Comparison of ENCODE assay signal across 8 cellular contexts in the genomic region with DNA sequence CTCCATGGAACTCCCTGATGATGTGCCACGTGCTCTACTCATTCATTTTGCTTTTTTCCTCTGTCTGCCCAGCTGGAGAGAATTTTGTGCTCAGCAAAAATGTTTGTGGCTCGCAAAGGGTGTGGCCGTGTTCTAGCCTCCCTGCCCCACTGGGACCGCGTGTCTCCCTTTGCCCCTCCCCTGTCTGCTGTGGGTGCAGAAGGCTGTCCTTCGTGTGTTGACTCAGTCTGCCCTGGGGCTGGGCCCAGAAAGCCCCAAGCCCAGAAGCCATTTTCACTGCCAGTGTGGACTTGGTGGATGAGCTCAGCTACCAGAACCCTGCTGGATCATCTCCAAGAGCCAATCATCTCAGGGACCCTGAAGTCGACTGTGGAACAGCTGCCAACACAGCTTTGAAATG.
DNase-seq lines count a peak whose midpoint lies in the region; ATAC-seq, FAIRE-seq and TF ChIP-seq lines count a peak whose summit lies in the region.
"Not testable (repeated sequence)": the region's sequence is repeated elsewhere in the genome, so short reads cannot be mapped to it uniquely, and the experiment has no call there.

No MANE protein-coding gene starts in this region.

- H3K9me3 Mint-ChIP-seq in natural killer cell treated with Interleukin-12 subunit alpha and Interleukin-12 subunit beta and Interleukin-15 and Interleukin-18, amount 100 ng/mL, for 72 hours: not testable (repeated sequence)

- DNase-seq in MG63 (peak; percentile 61), kidney (peak; percentile 12), upper lobe of left lung (peak in 1 of 2 donors; percentile 9)
- not testable (repeated sequence) for DNase-seq in RWPE2 (ENCODE audit: low spot score); left ventricle myocardium superior; sciatic nerve (ENCODE audit: low spot score)
- DNase-seq in natural killer cell treated with Interleukin-12 subunit alpha and Interleukin-12 subunit beta and Interleukin-15 and Interleukin-18, amount 100 ng/mL, for 72 hours (ENCODE audit: low spot score): peak; percentile 53

- ATAC-seq in RWPE2 (ENCODE audit: low read depth) (peak; percentile 76), esophagus mucosa (peak; percentile 74), left ventricle myocardium superior (peak; percentile 38), sciatic nerve (peak; percentile 30), upper lobe of left lung (ENCODE audit: low FRiP score in 2 of 2) (peak; percentile 44 to 59)
- ATAC-seq in natural killer cell treated with Interleukin-12 subunit alpha and Interleukin-12 subunit beta and Interleukin-15 and Interleukin-18, amount 100 ng/mL, for 72 hours: peak; percentile 67 to 80

- not testable (repeated sequence) for H3K27me3 Mint-ChIP-seq in natural killer cell treated with Interleukin-12 subunit alpha and Interleukin-12 subunit beta and Interleukin-15 and Interleukin-18, amount 100 ng/mL, for 72 hours

- H3K4me3 Mint-ChIP-seq in natural killer cell treated with Interleukin-12 subunit alpha and Interleukin-12 subunit beta and Interleukin-15 and Interleukin-18, amount 100 ng/mL, for 72 hours: not testable (repeated sequence)

- H3K9ac ChIP-seq in kidney (ENCODE audit: low read length in 2 of 2): not testable (repeated sequence)

- H3K27me3 ChIP-seq in MG63; RWPE2 (ENCODE audit: insufficient read depth, poor library complexity, severe bottlenecking); upper lobe of left lung: not testable (repeated sequence)

- not testable (repeated sequence) for H3K4me3 ChIP-seq in MG63; RWPE2 (ENCODE audit: severe bottlenecking); kidney (ENCODE audit: low read length in 2 of 2); upper lobe of left lung

- not testable (repeated sequence) for H3K27ac ChIP-seq in RWPE2 (ENCODE audit: poor library complexity, severe bottlenecking); kidney (ENCODE audit: low read depth in 2 of 2, low read length in 2 of 2); upper lobe of left lung

- no CpG with 5 or more reads among the region's 7 CpGs for WGBS in upper lobe of left lung, 2 donors

- H3K36me3 ChIP-seq in MG63; RWPE2 (ENCODE audit: low read depth); kidney (ENCODE audit: control insufficient read depth in 1 of 2, insufficient read depth in 2 of 2, low read length in 2 of 2); upper lobe of left lung: not testable (repeated sequence)

- not testable (repeated sequence) for H3K27ac Mint-ChIP-seq in natural killer cell treated with Interleukin-12 subunit alpha and Interleukin-12 subunit beta and Interleukin-15 and Interleukin-18, amount 100 ng/mL, for 72 hours

- intact Hi-C loops in left ventricle myocardium superior (cut with micrococcal nuclease); kidney (cut with DNase I); sciatic nerve (cut with DNase I): not testable (repeated sequence)

- H3K4me1 Mint-ChIP-seq in natural killer cell treated with Interleukin-12 subunit alpha and Interleukin-12 subunit beta and Interleukin-15 and Interleukin-18, amount 100 ng/mL, for 72 hours (ENCODE audit: low read depth in 2 of 2): not testable (repeated sequence)

- FAIRE-seq in kidney (lab: Jason Lieb, UNC): not testable (repeated sequence)

- TF ChIP-seq POLR2A in upper lobe of left lung (IDR thresholded peaks at IDR 0.05): not testable (repeated sequence)

- not testable (repeated sequence) for TF ChIP-seq CTCF in RWPE2 (IDR thresholded peaks at IDR 0.05; ENCODE audit: poor library complexity, severe bottlenecking); kidney (IDR thresholded peaks at IDR 0.05; ENCODE audit: borderline replicate concordance, extremely low read depth, insufficient read depth); upper lobe of left lung (IDR thresholded peaks at IDR 0.05)

- H3K36me3 Mint-ChIP-seq in natural killer cell treated with Interleukin-12 subunit alpha and Interleukin-12 subunit beta and Interleukin-15 and Interleukin-18, amount 100 ng/mL, for 72 hours: not testable (repeated sequence)

- not testable (repeated sequence) for TF ChIP-seq EP300 in upper lobe of left lung (IDR thresholded peaks at IDR 0.05)

- H3K9me3 ChIP-seq in MG63; RWPE2 (ENCODE audit: severe bottlenecking); kidney (ENCODE audit: control insufficient read depth in 1 of 2, low read length in 2 of 2); upper lobe of left lung: not testable (repeated sequence)

- H3K4me1 ChIP-seq in RWPE2 (ENCODE audit: insufficient read depth, poor library complexity, severe bottlenecking); kidney (ENCODE audit: control insufficient read depth in 1 of 2, insufficient read depth in 1 of 2, low read depth in 1 of 2, low read length in 2 of 2); upper lobe of left lung: not testable (repeated sequence)
